ENCODE assay signal across 1 cellular context in the genomic region with DNA sequence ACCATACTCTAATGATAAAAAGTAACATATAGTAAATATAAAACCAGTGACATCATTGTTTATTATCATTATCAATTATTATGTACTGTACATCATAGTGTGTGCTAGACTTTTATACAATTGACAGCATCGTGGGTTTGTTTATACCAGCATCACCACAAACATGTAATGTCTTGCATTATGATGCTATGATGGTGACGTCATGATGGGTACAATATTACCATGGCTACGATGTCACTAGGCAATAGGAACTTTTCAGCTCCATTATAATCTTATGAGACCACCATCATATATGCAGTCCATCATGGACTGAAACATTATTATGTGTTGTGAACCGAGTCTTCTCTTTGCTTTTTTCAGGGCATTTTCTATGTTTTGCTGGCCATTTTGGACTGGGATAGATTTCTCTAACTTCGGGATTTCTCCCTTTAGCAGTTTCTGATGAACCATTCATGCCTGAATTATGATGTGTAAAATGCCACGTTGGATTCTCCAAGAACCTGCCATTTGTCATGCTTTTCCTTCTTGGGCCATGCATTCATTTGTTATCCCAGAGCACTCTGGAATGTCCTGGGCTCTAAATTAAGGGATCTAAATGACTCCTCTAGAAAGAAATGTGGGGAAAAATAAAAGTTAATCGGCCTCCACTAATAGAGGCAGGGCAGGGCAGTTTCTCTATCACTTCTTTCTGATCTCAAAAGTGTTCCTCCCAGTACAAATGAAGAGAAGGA.
TF ChIP-seq lines count a peak whose summit lies in the region.

No MANE protein-coding gene starts in this region.

TF ChIP-seq in K562, 482 proteins besides CTCF, POLR2A, EP300 and RAD21 (continued from another document):
- TF ChIP-seq ATF2 (CRISPR knock-in tag; IDR thresholded peaks at IDR 0.05) (no peak), HSF4 (CRISPR knock-in tag; IDR thresholded peaks at IDR 0.05; ENCODE audit: borderline replicate concordance) (no peak), TRIM25 (IDR thresholded peaks at IDR 0.05; ENCODE audit: borderline replicate concordance) (no peak), TBP (optimal IDR thresholded peaks at IDR 0.05; ENCODE audit: low read depth, low read length) (no peak), CREM (IDR thresholded peaks at IDR 0.05; ENCODE audit: low read depth) (peak; percentile 9; the same call in 1 of the 2 replicates), ATF3 (IDR thresholded peaks at IDR 0.05) (peak; percentile 62), ATF3 (CRISPR knock-in tag; conservative IDR thresholded peaks at IDR 0.05) (no peak), ZNF436 (CRISPR knock-in tag; IDR thresholded peaks at IDR 0.05) (no peak)
- TF ChIP-seq, protein P1, sequence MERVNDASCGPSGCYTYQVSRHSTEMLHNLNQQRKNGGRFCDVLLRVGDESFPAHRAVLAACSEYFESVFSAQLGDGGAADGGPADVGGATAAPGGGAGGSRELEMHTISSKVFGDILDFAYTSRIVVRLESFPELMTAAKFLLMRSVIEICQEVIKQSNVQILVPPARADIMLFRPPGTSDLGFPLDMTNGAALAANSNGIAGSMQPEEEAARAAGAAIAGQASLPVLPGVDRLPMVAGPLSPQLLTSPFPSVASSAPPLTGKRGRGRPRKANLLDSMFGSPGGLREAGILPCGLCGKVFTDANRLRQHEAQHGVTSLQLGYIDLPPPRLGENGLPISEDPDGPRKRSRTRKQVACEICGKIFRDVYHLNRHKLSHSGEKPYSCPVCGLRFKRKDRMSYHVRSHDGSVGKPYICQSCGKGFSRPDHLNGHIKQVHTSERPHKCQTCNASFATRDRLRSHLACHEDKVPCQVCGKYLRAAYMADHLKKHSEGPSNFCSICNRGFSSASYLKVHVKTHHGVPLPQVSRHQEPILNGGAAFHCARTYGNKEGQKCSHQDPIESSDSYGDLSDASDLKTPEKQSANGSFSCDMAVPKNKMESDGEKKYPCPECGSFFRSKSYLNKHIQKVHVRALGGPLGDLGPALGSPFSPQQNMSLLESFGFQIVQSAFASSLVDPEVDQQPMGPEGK (CRISPR knock-in tag; IDR thresholded peaks at IDR 0.05; ENCODE audit: borderline replicate concordance), result no peak
TF ChIP-seq in K562: peak in this region for 5.
